Comparison of ENCODE assay signal across 10 cellular contexts in the genomic region with DNA sequence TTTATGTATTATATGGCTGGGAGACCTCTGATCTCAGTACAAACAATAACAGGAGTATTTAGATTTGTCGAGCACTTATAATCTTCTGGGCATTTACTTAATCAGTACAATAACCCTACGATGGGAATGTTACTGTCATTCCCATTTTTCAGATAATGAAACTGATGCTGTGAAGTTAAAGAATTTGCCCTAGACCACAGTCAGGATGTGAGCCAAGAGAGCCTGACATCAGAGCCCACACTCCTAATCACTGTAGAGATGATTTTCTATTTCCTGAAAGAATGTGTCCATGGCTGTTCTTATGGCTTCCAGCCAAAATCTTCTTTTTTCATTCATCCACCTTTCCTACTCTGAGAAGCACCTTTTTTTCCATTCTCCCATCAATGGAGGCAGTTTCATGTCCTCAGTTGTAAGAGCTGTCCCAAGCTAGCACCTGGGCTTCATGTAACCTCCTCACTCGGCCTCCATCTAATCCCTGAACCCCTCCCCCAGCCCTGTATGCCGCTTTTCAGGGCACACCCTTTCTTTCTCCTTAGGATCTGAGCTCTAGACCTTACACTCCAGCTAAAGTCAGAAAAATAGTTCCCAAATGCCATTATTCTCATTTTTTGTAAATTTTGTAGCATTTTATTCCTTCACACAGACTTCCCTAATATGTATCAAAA. TPM values are rescaled to one million over a fixed set of nuclear protein-coding genes. Genes with fewer than 3 reads are reported as not detected.
DNase-seq lines count a peak whose midpoint lies in the region; ATAC-seq, FAIRE-seq and TF ChIP-seq lines count a peak whose summit lies in the region.
"Had no signal": no experiment of that assay in that cellular context is flagged by ENCODE, and none has a peak within 500 bp of the region (broad histone marks: within the 10 kb centered on the region; RNA-seq: fewer than 3 reads in every experiment).

No MANE protein-coding gene starts in this region.

- TF ChIP-seq CTCF in foreskin keratinocyte (conservative IDR thresholded peaks at IDR 0.05), result no peak
- TF ChIP-seq CTCF in CD14-positive monocyte (IDR thresholded peaks at IDR 0.05), result no peak

- FAIRE-seq in GM19239 (lab: Jason Lieb, UNC), result peak; percentile 52
- FAIRE-seq: islet of Langerhans had no signal

- H3K4me1 Mint-ChIP-seq in CD14-positive monocyte, result peaks cover 12% of the 10 kb centered on the region

- H3K4me3 Mint-ChIP-seq in CD14-positive monocyte, result no peak overlapping the region

- peak overlapping the region; percentile 7 to 30 for H3K9ac ChIP-seq in stomach smooth muscle (ENCODE audit: low read length in 2 of 2)

- no peaks in the 10 kb centered on the region for H3K9me3 ChIP-seq in SJSA1 (replicated peaks)
- H3K9me3 ChIP-seq in stomach smooth muscle (ENCODE audit: control insufficient read depth in 2 of 2, low read length in 2 of 2), result no peaks in the 10 kb centered on the region

- H3K27ac ChIP-seq in SJSA1 (peak overlapping the region; percentile 82), foreskin keratinocyte (peak overlapping the region; percentile 33), stomach smooth muscle (ENCODE audit: low read length) (peak overlapping the region; percentile 77)

- H3K27ac Mint-ChIP-seq in CD14-positive monocyte, result no peak overlapping the region

- H3K4me1 ChIP-seq in SJSA1 (replicated peaks), result peaks cover 17% of the 10 kb centered on the region
- H3K4me1 ChIP-seq in foreskin keratinocyte, result peaks cover 24% of the 10 kb centered on the region
- H3K4me1 ChIP-seq in stomach smooth muscle (ENCODE audit: control insufficient read depth, insufficient read depth, low read length), result no peaks in the 10 kb centered on the region

- H3K27me3 ChIP-seq in SJSA1 (replicated peaks) (no peaks in the 10 kb centered on the region), foreskin keratinocyte (no peaks in the 10 kb centered on the region), stomach smooth muscle (ENCODE audit: control insufficient read depth in 1 of 2, insufficient read depth in 2 of 2, low read length in 2 of 2) (no peaks in the 10 kb centered on the region)

- peaks cover 5 to 14% (median 13%) of the 10 kb centered on the region in 3 donors for H3K27me3 Mint-ChIP-seq in CD14-positive monocyte (ENCODE audit: low read depth in 3 of 3)

- H3K9me3 Mint-ChIP-seq in CD14-positive monocyte, result peaks cover 0 to 2% (median 0%) of the 10 kb centered on the region in 7 donors

- intact Hi-C loops in CD14-positive monocyte (cut with micrococcal nuclease), result no loop called here

- H3K36me3 ChIP-seq in SJSA1, result no peaks in the 10 kb centered on the region; the same call in 1 of the 2 replicates
- H3K36me3 ChIP-seq in stomach smooth muscle (ENCODE audit: control insufficient read depth in 2 of 2, insufficient read depth in 2 of 2, low read length in 2 of 2), result peaks cover 0 to 2% of the 10 kb centered on the region in 2 donors

- H3K36me3 Mint-ChIP-seq in CD14-positive monocyte, result no peaks in the 10 kb centered on the region

- H3K4me3 ChIP-seq in SJSA1 (peak overlapping the region; percentile 40), stomach smooth muscle (ENCODE audit: low read length in 2 of 2) (peak overlapping the region; percentile 35 to 71)

- DNase-seq in GM19239 (ENCODE audit: insufficient read length, low spot score) (no peak), SJSA1 (ENCODE audit: low read depth in 1 of 2, low spot score in 2 of 2) (no peak), foreskin keratinocyte (peak; percentile 40 to 69), NCI-H146 (lab: John Stamatoyannopoulos, UW) (no peak), NCI-H2171 (lab: John Stamatoyannopoulos, UW) (no peak), CD14-positive monocyte (ENCODE audit: low spot score) (no peak)
- no peak for DNase-seq in activated effector memory CD4-positive, alpha-beta T cell treated with Interleukin-2 at 50 U/mL for 16 hours
- DNase-seq: activated effector memory CD4-positive, alpha-beta T cell treated with anti-CD3 and anti-CD28 coated beads, Interleukin-2, amount 50 U/mL, for 16 hours had no signal

- ATAC-seq in foreskin keratinocyte, result peak; percentile 24

RNA-seq across cellular contexts. Expression of a gene that starts 12.2 kb away (rescaled TPM):
- 118 and 154 TPM in 2 replicates for total RNA-seq in SJSA1 (2014; rRNA removed; shearing (Covaris generic))
- 1,286 and 1,415 TPM in 2 replicates for total RNA-seq in foreskin keratinocyte
- polyA plus RNA-seq in foreskin keratinocyte (706 and 882 TPM in 2 replicates), CD14-positive monocyte (not detected)

RNA-seq across cellular contexts. Expression of a gene that starts 13.1 kb away (rescaled TPM):
- 130 and 204 TPM in 2 replicates for total RNA-seq in SJSA1 (2014; rRNA removed; shearing (Covaris generic))
- total RNA-seq in foreskin keratinocyte, result 253 and 280 TPM in 2 replicates
- polyA plus RNA-seq in foreskin keratinocyte (181 and 220 TPM in 2 replicates), CD14-positive monocyte (under 1 TPM in 1 of 2 donors, not detected in 1; 0.19 TPM)

Comparison
In these comparisons a context has a peak if more than half of its experiments do, and no peak if none do; other contexts are left out.
1. DNase-seq: peak in foreskin keratinocyte (2 of 2); none in GM19239 (single experiment), SJSA1 (0 of 2), activated effector memory CD4-positive, alpha-beta T cell treated with Interleukin-2 at 50 U/mL for 16 hours (single experiment), NCI-H146 (single experiment), NCI-H2171 (single experiment) and CD14-positive monocyte (single experiment).
2. Peak in every context shown above with its lines, with median percentiles within 50 percentile points of each other: H3K27ac ChIP-seq.